In genomic region chr14:104978774-104979691, GRCh38 we compare ENCODE assay signal across 9 cellular contexts. TPM values are rescaled to one million over a fixed set of nuclear protein-coding genes. Genes with fewer than 3 reads are reported as not detected.
DNase-seq lines count a peak whose midpoint lies in the region; ATAC-seq and TF ChIP-seq lines count a peak whose summit lies in the region.
"Had no signal": no experiment of that assay in that cellular context is flagged by ENCODE, and none has a peak within 500 bp of the region (broad histone marks: within the 10 kb centered on the region; RNA-seq: fewer than 3 reads in every experiment).

No MANE protein-coding gene starts in this region.

- H3K27ac ChIP-seq in smooth muscle cell (ENCODE audit: low read depth) = no peak overlapping the region
- H3K27ac ChIP-seq: neutrophil had no signal

- H3K4me3 ChIP-seq in astrocyte of the spinal cord (ENCODE audit: low read depth, low read length) (peak overlapping the region; percentile 41), iPS-15b (ENCODE audit: low read depth, low read length) (peak overlapping the region; percentile 43), smooth muscle cell (peak overlapping the region; percentile 60)

- TF ChIP-seq CTCF in astrocyte of the spinal cord (IDR thresholded peaks at IDR 0.05; ENCODE audit: low read depth, low read length) (no peak), smooth muscle cell (IDR thresholded peaks at IDR 0.05; ENCODE audit: borderline replicate concordance, insufficient read depth, poor library complexity, severe bottlenecking) (no peak)

- H2AFZ ChIP-seq in smooth muscle cell (ENCODE audit: low read depth) = peak overlapping the region; percentile 94

- peak overlapping the region; percentile 99 for H3K4me2 ChIP-seq in smooth muscle cell

- ATAC-seq in HG03159 (IDR thresholded peaks at IDR 0.05; ENCODE audit: unreplicated experiment) = no peak
- ATAC-seq in HG03354 (IDR thresholded peaks at IDR 0.05; ENCODE audit: poor library complexity, severe bottlenecking, unreplicated experiment) = no peak

- in situ Hi-C loops in astrocyte of the spinal cord (cut with HindIII; ENCODE audit: low sequenced_read_pairs) = no loop called here

- 41% methylated on average over 30 of the region's 32 CpGs for WGBS in smooth muscle cell (ENCODE audit: low lambda C conversion rate)

- H3K4me1 ChIP-seq in iPS-15b (ENCODE audit: control insufficient read depth, insufficient read depth, low read length) (no peaks in the 10 kb centered on the region), smooth muscle cell (ENCODE audit: low read depth) (peaks cover 10% of the 10 kb centered on the region)

- no peaks in the 10 kb centered on the region for H3K79me2 ChIP-seq in smooth muscle cell (ENCODE audit: low read depth)

- H3K36me3 ChIP-seq in iPS-15b (ENCODE audit: control insufficient read depth, insufficient read depth, low read length) (no peaks in the 10 kb centered on the region), smooth muscle cell (ENCODE audit: low read depth) (no peaks in the 10 kb centered on the region)
- H3K36me3 ChIP-seq: neutrophil had no signal

- no peaks in the 10 kb centered on the region for H3F3A ChIP-seq in smooth muscle cell (ENCODE audit: low read depth)

- H3K9me3 ChIP-seq in iPS-15b (ENCODE audit: control insufficient read depth, insufficient read depth, low read length) (no peaks in the 10 kb centered on the region), smooth muscle cell (replicated peaks; ENCODE audit: low read depth) (no peaks in the 10 kb centered on the region)
- H3K9me3 ChIP-seq: neutrophil had no signal

- no peaks in the 10 kb centered on the region for H4K20me1 ChIP-seq in smooth muscle cell (ENCODE audit: low read depth)

- H3K9ac ChIP-seq in iPS-15b (ENCODE audit: low read depth, low read length) = no peak overlapping the region
- no peak overlapping the region for H3K9ac ChIP-seq in smooth muscle cell (ENCODE audit: low read depth)

- DNase-seq in NCI-H748 (lab: John Stamatoyannopoulos, UW; ENCODE audit: unreplicated experiment) = peak; percentile 51
- DNase-seq in NCI-H748 treated with DMSO at 0.1 percent for 48 hours (lab: John Stamatoyannopoulos, UW) = no peak
- no peak for DNase-seq in astrocyte of the spinal cord (ENCODE audit: low read depth, low spot score)
- DNase-seq in smooth muscle cell (lab: John Stamatoyannopoulos, UW; ENCODE audit: unreplicated experiment) = no peak
- DNase-seq in NCI-H1436 (lab: John Stamatoyannopoulos, UW) = no peak

- H3K27me3 ChIP-seq in iPS-15b (ENCODE audit: control insufficient read depth, insufficient read depth, low read length) = peaks cover 28% of the 10 kb centered on the region
- H3K27me3 ChIP-seq in smooth muscle cell (ENCODE audit: low read depth) = no peaks in the 10 kb centered on the region

RNA-seq across cellular contexts. Expression of gene AHNAK2, which starts 0.9 kb away (rescaled TPM):
- 49.7 and 53.8 TPM in 2 replicates for total RNA-seq in smooth muscle cell
- polyA plus RNA-seq in smooth muscle cell = 10.3 and 26.8 TPM in 2 replicates

RNA-seq across cellular contexts. Expression of gene CLBA1, which starts 6.6 kb away (rescaled TPM):
- total RNA-seq in smooth muscle cell = 5.0 and 7.4 TPM in 2 replicates
- polyA plus RNA-seq in smooth muscle cell = 8.1 and 8.7 TPM in 2 replicates

RNA-seq across cellular contexts. Expression of gene CDCA4, which starts 41.9 kb away (rescaled TPM):
- 15.1 and 16.4 TPM in 2 replicates for total RNA-seq in smooth muscle cell
- 19.8 and 23.5 TPM in 2 replicates for polyA plus RNA-seq in smooth muscle cell

RNA-seq across cellular contexts. Expression of gene PLD4, which starts 54.4 kb away (rescaled TPM):
- total RNA-seq in smooth muscle cell = 0.09 TPM in 1 of 2 replicates, not detected in the other
- 0.06 and 2.5 TPM in 2 replicates for polyA plus RNA-seq in smooth muscle cell
